In genomic region chr18:70291295-70291574, GRCh38 we compare ENCODE assay signal across 14 cellular contexts. TPM values are rescaled to one million over a fixed set of nuclear protein-coding genes. Genes with fewer than 3 reads are reported as not detected.
DNase-seq lines count a peak whose midpoint lies in the region; ATAC-seq and TF ChIP-seq lines count a peak whose summit lies in the region.
"Had no signal": no experiment of that assay in that cellular context is flagged by ENCODE, and none has a peak within 500 bp of the region (broad histone marks: within the 10 kb centered on the region; RNA-seq: fewer than 3 reads in every experiment).

No MANE protein-coding gene starts in this region.

- no peaks in the 10 kb centered on the region for H3K9me3 ChIP-seq in thyroid gland
- H3K9me3 ChIP-seq: vagina had no signal

- H3K36me3 Mint-ChIP-seq in activated naive CD8-positive, alpha-beta T cell, result no peaks in the 10 kb centered on the region
- no peaks in the 10 kb centered on the region for H3K36me3 Mint-ChIP-seq in activated naive CD8-positive, alpha-beta T cell treated with anti-CD3 and anti-CD28 coated beads for 36 hours
- H3K36me3 Mint-ChIP-seq in activated T-helper 1 cell treated with anti-CD3 and anti-CD28 coated beads, Interleukin-12 subunit alpha, Interleukin-12 subunit beta, Interleukin-2, Interleukin-4 antibody, amounts not matched to agents 30 ng/mL and 10 ng/mL and 1 ng/mL, durations not matched to agents 14 hours and 24 hours and 36 hours (ENCODE audit: low read depth), result peaks cover 4% of the 10 kb centered on the region
- H3K36me3 Mint-ChIP-seq in stimulated activated effector memory CD8-positive, alpha-beta T cell treated with anti-CD3 and anti-CD28 coated beads, Interleukin-12 subunit alpha, Interleukin-12 subunit beta, amount 100 ng/mL, for 72 hours, result no peaks in the 10 kb centered on the region

- TF ChIP-seq POLR2A in thyroid gland (IDR thresholded peaks at IDR 0.05), result no peak

- no peak overlapping the region for H3K27ac Mint-ChIP-seq in activated naive CD8-positive, alpha-beta T cell
- no peak overlapping the region for H3K27ac Mint-ChIP-seq in activated naive CD8-positive, alpha-beta T cell treated with anti-CD3 and anti-CD28 coated beads for 36 hours
- no peak overlapping the region for H3K27ac Mint-ChIP-seq in activated T-helper 1 cell treated with anti-CD3 and anti-CD28 coated beads, Interleukin-12 subunit alpha, Interleukin-12 subunit beta, Interleukin-2, Interleukin-4 antibody, amounts not matched to agents 30 ng/mL and 10 ng/mL and 1 ng/mL, durations not matched to agents 14 hours and 24 hours and 36 hours
- no peak overlapping the region for H3K27ac Mint-ChIP-seq in stimulated activated effector memory CD8-positive, alpha-beta T cell treated with anti-CD3 and anti-CD28 coated beads, Interleukin-12 subunit alpha, Interleukin-12 subunit beta, amount 100 ng/mL, for 72 hours

- H3K36me3 ChIP-seq in thyroid gland, result no peaks in the 10 kb centered on the region
- H3K36me3 ChIP-seq: vagina had no signal

- ATAC-seq in stimulated activated effector memory CD8-positive, alpha-beta T cell treated with anti-CD3 and anti-CD28 coated beads, Interleukin-12 subunit alpha, Interleukin-12 subunit beta, amount 100 ng/mL, for 72 hours, result no peak

- intact Hi-C loops in activated T-helper 1 cell treated with anti-CD3 and anti-CD28 coated beads, Interleukin-12 subunit alpha, Interleukin-12 subunit beta, Interleukin-2, Interleukin-4 antibody, amounts not matched to agents 30 ng/mL and 10 ng/mL and 1 ng/mL, durations not matched to agents 14 hours and 24 hours and 36 hours (cut with micrococcal nuclease), result no loop called here
- intact Hi-C loops in thyroid gland (cut with DNase I), result no loop called here

- H3K4me3 Mint-ChIP-seq in activated naive CD8-positive, alpha-beta T cell, result peak overlapping the region; percentile 88
- H3K4me3 Mint-ChIP-seq in activated naive CD8-positive, alpha-beta T cell treated with anti-CD3 and anti-CD28 coated beads for 36 hours, result no peak overlapping the region
- H3K4me3 Mint-ChIP-seq in activated T-helper 1 cell treated with anti-CD3 and anti-CD28 coated beads, Interleukin-12 subunit alpha, Interleukin-12 subunit beta, Interleukin-2, Interleukin-4 antibody, amounts not matched to agents 30 ng/mL and 10 ng/mL and 1 ng/mL, durations not matched to agents 14 hours and 24 hours and 36 hours, result peak overlapping the region; percentile 79
- peak overlapping the region; percentile 44 for H3K4me3 Mint-ChIP-seq in stimulated activated effector memory CD8-positive, alpha-beta T cell treated with anti-CD3 and anti-CD28 coated beads, Interleukin-12 subunit alpha, Interleukin-12 subunit beta, amount 100 ng/mL, for 72 hours

- no peaks in the 10 kb centered on the region for H3K9me3 Mint-ChIP-seq in activated naive CD8-positive, alpha-beta T cell (ENCODE audit: low read depth)
- no peaks in the 10 kb centered on the region for H3K9me3 Mint-ChIP-seq in activated naive CD8-positive, alpha-beta T cell treated with anti-CD3 and anti-CD28 coated beads for 36 hours
- H3K9me3 Mint-ChIP-seq in activated T-helper 1 cell treated with anti-CD3 and anti-CD28 coated beads, Interleukin-12 subunit alpha, Interleukin-12 subunit beta, Interleukin-2, Interleukin-4 antibody, amounts not matched to agents 30 ng/mL and 10 ng/mL and 1 ng/mL, durations not matched to agents 14 hours and 24 hours and 36 hours, result no peaks in the 10 kb centered on the region
- no peaks in the 10 kb centered on the region for H3K9me3 Mint-ChIP-seq in stimulated activated effector memory CD8-positive, alpha-beta T cell treated with anti-CD3 and anti-CD28 coated beads, Interleukin-12 subunit alpha, Interleukin-12 subunit beta, amount 100 ng/mL, for 72 hours

- H3K4me3 ChIP-seq in thyroid gland (replicated peaks in 1 of 3), result no peak overlapping the region

- H3K4me1 Mint-ChIP-seq in activated naive CD8-positive, alpha-beta T cell (ENCODE audit: low read depth), result peaks cover 12% of the 10 kb centered on the region
- peaks cover 7% of the 10 kb centered on the region for H3K4me1 Mint-ChIP-seq in activated naive CD8-positive, alpha-beta T cell treated with anti-CD3 and anti-CD28 coated beads for 36 hours
- peaks cover 9% of the 10 kb centered on the region for H3K4me1 Mint-ChIP-seq in activated T-helper 1 cell treated with anti-CD3 and anti-CD28 coated beads, Interleukin-12 subunit alpha, Interleukin-12 subunit beta, Interleukin-2, Interleukin-4 antibody, amounts not matched to agents 30 ng/mL and 10 ng/mL and 1 ng/mL, durations not matched to agents 14 hours and 24 hours and 36 hours (ENCODE audit: low read depth)
- H3K4me1 Mint-ChIP-seq in stimulated activated effector memory CD8-positive, alpha-beta T cell treated with anti-CD3 and anti-CD28 coated beads, Interleukin-12 subunit alpha, Interleukin-12 subunit beta, amount 100 ng/mL, for 72 hours, result peaks cover 5% of the 10 kb centered on the region

- DNase-seq in activated naive CD8-positive, alpha-beta T cell treated with anti-CD3 and anti-CD28 coated beads for 36 hours, result no peak
- DNase-seq in activated T-helper 1 cell treated with anti-CD3 and anti-CD28 coated beads, Interleukin-12 subunit alpha, Interleukin-12 subunit beta, Interleukin-2, Interleukin-4 antibody, amounts not matched to agents 30 ng/mL and 10 ng/mL and 1 ng/mL, durations not matched to agents 14 hours and 24 hours and 36 hours (ENCODE audit: low spot score), result no peak
- DNase-seq in foreskin melanocyte, result peak; percentile 64
- DNase-seq in stimulated activated effector memory CD8-positive, alpha-beta T cell treated with anti-CD3 and anti-CD28 coated beads, Interleukin-12 subunit alpha, Interleukin-12 subunit beta, amount 100 ng/mL, for 72 hours (ENCODE audit: low spot score in 2 of 2), result no peak
- no peak for DNase-seq in SK-N-DZ (ENCODE audit: low spot score)
- no peak for DNase-seq in thyroid gland
- DNase-seq in globus pallidus (ENCODE audit: low spot score), result no peak
- DNase-seq: effector memory CD4-positive, alpha-beta T cell; NCI-H1436; NCI-H526 treated with DMSO at 0.1 percent for 48 hours; stimulated activated CD4-positive, alpha-beta T cell treated with anti-CD3 and anti-CD28 coated beads, Interleukin-12 subunit alpha, Interleukin-12 subunit beta, amount 100 ng/mL, for 4 hours had no signal

- H3K27me3 Mint-ChIP-seq in activated naive CD8-positive, alpha-beta T cell, result peaks cover 29% of the 10 kb centered on the region
- peaks cover 45% of the 10 kb centered on the region for H3K27me3 Mint-ChIP-seq in activated naive CD8-positive, alpha-beta T cell treated with anti-CD3 and anti-CD28 coated beads for 36 hours
- peaks cover 32% of the 10 kb centered on the region for H3K27me3 Mint-ChIP-seq in activated T-helper 1 cell treated with anti-CD3 and anti-CD28 coated beads, Interleukin-12 subunit alpha, Interleukin-12 subunit beta, Interleukin-2, Interleukin-4 antibody, amounts not matched to agents 30 ng/mL and 10 ng/mL and 1 ng/mL, durations not matched to agents 14 hours and 24 hours and 36 hours (ENCODE audit: insufficient read depth)

- H3K27ac ChIP-seq in thyroid gland, result no peak overlapping the region
- H3K27ac ChIP-seq: C4-2B had no signal

- TF ChIP-seq CTCF in thyroid gland (IDR thresholded peaks at IDR 0.05), result no peak

- WGBS in thyroid gland, 2 donors, result 85 to 89% methylated on average over 2 of the region's 2 CpGs

- H3K4me1 ChIP-seq in thyroid gland, result peaks cover 17 to 32% of the 10 kb centered on the region in 2 donors

- no peaks in the 10 kb centered on the region for H3K27me3 ChIP-seq in thyroid gland
- H3K27me3 ChIP-seq: vagina had no signal

RNA-seq across cellular contexts. Expression of gene SOCS6, which starts 2.4 kb away (rescaled TPM):
- total RNA-seq in activated naive CD8-positive, alpha-beta T cell treated with anti-CD3 and anti-CD28 coated beads for 36 hours, result 1 to 10 TPM; 2.1 to 2.2 TPM
- total RNA-seq in activated T-helper 1 cell treated with anti-CD3 and anti-CD28 coated beads, Interleukin-12 subunit alpha, Interleukin-12 subunit beta, Interleukin-2, Interleukin-4 antibody, amounts not matched to agents 30 ng/mL and 10 ng/mL and 1 ng/mL, durations not matched to agents 14 hours and 24 hours and 36 hours, result 3.7 and 3.9 TPM in 2 replicates
- 7.9 and 9.9 TPM in 2 replicates for polyA plus RNA-seq in SK-N-DZ (2014; cell fraction: cytosol; rRNA removed)
- polyA plus RNA-seq in SK-N-DZ (2014; cell fraction: nucleus; rRNA removed), result 5.9 and 8.1 TPM in 2 replicates
- 10 to 100 TPM; 20.7 to 25.6 (median 23.6) TPM for total RNA-seq in thyroid gland
